Comparison of ENCODE assay signal across 8 cellular contexts in the genomic region with DNA sequence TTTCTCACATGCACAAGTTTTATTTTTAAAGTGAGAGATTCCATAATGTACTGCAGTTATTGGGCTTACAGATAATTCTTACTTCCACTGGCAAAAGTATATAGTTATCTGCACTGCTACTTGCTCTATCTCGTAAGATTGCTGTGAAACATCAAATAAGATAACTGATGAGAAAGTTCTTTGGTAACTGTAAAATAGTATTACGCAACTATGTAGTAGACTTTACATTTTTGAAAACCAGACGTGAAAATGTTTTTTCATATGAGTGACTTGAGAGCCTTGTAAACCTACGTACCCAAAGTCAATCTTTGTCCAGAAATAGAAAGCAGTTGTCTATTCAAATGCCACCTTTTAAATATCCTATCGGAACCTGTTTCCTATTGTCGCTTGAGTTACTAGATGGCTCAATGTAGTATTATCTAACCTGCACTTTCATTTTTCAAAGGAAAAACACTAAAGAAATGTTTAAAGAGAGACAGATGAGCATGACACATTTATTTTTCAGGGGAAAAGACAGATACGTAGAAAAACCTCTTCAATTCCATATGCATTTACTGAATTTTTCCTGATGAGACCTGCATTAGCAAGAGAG. TPM values are rescaled to one million over a fixed set of nuclear protein-coding genes. Genes with fewer than 3 reads are reported as not detected.
DNase-seq lines count a peak whose midpoint lies in the region; ATAC-seq and TF ChIP-seq lines count a peak whose summit lies in the region.

No MANE protein-coding gene starts in this region.

- H3K27me3 Mint-ChIP-seq in MCF 10A (ENCODE audit: insufficient read depth, unreplicated experiment) = no peaks in the 10 kb centered on the region
- H3K27me3 Mint-ChIP-seq in naive thymus-derived CD8-positive, alpha-beta T cell = no peaks in the 10 kb centered on the region

- DNase-seq in BE2C (no peak), MCF 10A (ENCODE audit: unreplicated experiment) (peak; percentile 18), D341Med (ENCODE audit: low spot score) (no peak), HK-2 (ENCODE audit: unreplicated experiment) (no peak), HT-29 (ENCODE audit: low spot score) (no peak)
- no peak for DNase-seq in Jurkat, Clone E6-1 (ENCODE audit: low read depth, low spot score)
- DNase-seq in naive thymus-derived CD8-positive, alpha-beta T cell = no peak
- no peak for DNase-seq in stimulated activated CD4-positive, alpha-beta T cell treated with anti-CD3 and anti-CD28 coated beads, Interleukin-4, amount 100 ng/mL, for 4 hours

- no peaks in the 10 kb centered on the region for H3K9me3 Mint-ChIP-seq in MCF 10A (ENCODE audit: unreplicated experiment)
- H3K9me3 Mint-ChIP-seq in naive thymus-derived CD8-positive, alpha-beta T cell = no peaks in the 10 kb centered on the region

- peak overlapping the region; percentile 94 for H3K4me3 Mint-ChIP-seq in MCF 10A (ENCODE audit: unreplicated experiment)
- H3K4me3 Mint-ChIP-seq in naive thymus-derived CD8-positive, alpha-beta T cell = peak overlapping the region; percentile 63 to 99 (median 90)

- no peaks in the 10 kb centered on the region for H3K4me1 ChIP-seq in BE2C

- POLR2A ChIA-PET in MCF 10A (lab: Yijun Ruan, JAX) = interaction anchor here (0.7 to 1.0 kb wide), 3 partner anchors 11 to 1740 kb away, joined by 3 to 4 read pairs (median 3); no protein-coding TSS in a partner anchor
- POLR2A ChIA-PET in naive thymus-derived CD8-positive, alpha-beta T cell (lab: Charles Lee) = no interaction called here

- no peak for TF ChIP-seq CTCF in BE2C (IDR thresholded peaks at IDR 0.05; ENCODE audit: low read depth, low read length)
- no peak for TF ChIP-seq CTCF in MCF 10A (IDR thresholded peaks at IDR 0.05; ENCODE audit: unreplicated experiment)

- peak overlapping the region; percentile 81 for H3K4me3 ChIP-seq in BE2C (ENCODE audit: low read depth, low read length)
- H3K4me3 ChIP-seq in Jurkat, Clone E6-1 (ENCODE audit: low read length) = peak overlapping the region; percentile 80

- CTCF ChIA-PET in MCF 10A (lab: Yijun Ruan, JAX) = no interaction called here

- peaks cover 21% of the 10 kb centered on the region for H3K4me1 Mint-ChIP-seq in MCF 10A (ENCODE audit: insufficient read depth, unreplicated experiment)
- peaks cover 12 to 57% (median 55%) of the 10 kb centered on the region in 4 donors for H3K4me1 Mint-ChIP-seq in naive thymus-derived CD8-positive, alpha-beta T cell

- no TSS peak for BruUV-seq in MCF 10A (replicated peaks; lab: Mats Ljungman, UMichigan)

- no peaks in the 10 kb centered on the region for H3K27me3 ChIP-seq in BE2C

- intact Hi-C loops in MCF 10A (cut with micrococcal nuclease) = loop anchor here (10.0 kb wide), 1 partner anchor 370 kb away; no protein-coding TSS in a partner anchor

- peaks cover 27% of the 10 kb centered on the region for H3K36me3 Mint-ChIP-seq in MCF 10A (ENCODE audit: insufficient read depth, unreplicated experiment)
- H3K36me3 Mint-ChIP-seq in naive thymus-derived CD8-positive, alpha-beta T cell = peaks cover 0 to 11% (median 0%) of the 10 kb centered on the region in 3 donors

- no peaks in the 10 kb centered on the region for H3K36me3 ChIP-seq in BE2C

- H3K27ac Mint-ChIP-seq in MCF 10A (ENCODE audit: low read depth, unreplicated experiment) = peak overlapping the region; percentile 94
- H3K27ac Mint-ChIP-seq in naive thymus-derived CD8-positive, alpha-beta T cell = peak overlapping the region; percentile 0 to 95 (median 66)

- H3K9me3 ChIP-seq in BE2C = no peaks in the 10 kb centered on the region

- ATAC-seq in naive thymus-derived CD8-positive, alpha-beta T cell = no peak

RNA-seq across cellular contexts. Expression of a gene that starts 1.6 kb away (rescaled TPM):
- 11.2 TPM for polyA plus RNA-seq in BE2C (2012; ENCODE audit: insufficient read depth, insufficient read length, low read depth)
- polyA plus RNA-seq in Jurkat, Clone E6-1 (2012; ENCODE audit: insufficient read depth, insufficient read length) = 6.4 TPM
- total RNA-seq in MCF 10A (2022) = 36.3 and 56.6 TPM in 2 replicates
- total RNA-seq in naive thymus-derived CD8-positive, alpha-beta T cell = 10 to 100 TPM; 35.2 to 38.1 TPM
- 10 to 100 TPM in 2 of 3 donors, 1 to 10 TPM in 1; 6.7 to 11.8 (median 10.5) TPM for polyA plus RNA-seq in naive thymus-derived CD8-positive, alpha-beta T cell
- 20.8 and 22.1 TPM in 2 replicates for total RNA-seq in HT-29 (2014; rRNA removed; shearing (Covaris generic))
